ENCODE assay signal across 20 cellular contexts in the genomic region with DNA sequence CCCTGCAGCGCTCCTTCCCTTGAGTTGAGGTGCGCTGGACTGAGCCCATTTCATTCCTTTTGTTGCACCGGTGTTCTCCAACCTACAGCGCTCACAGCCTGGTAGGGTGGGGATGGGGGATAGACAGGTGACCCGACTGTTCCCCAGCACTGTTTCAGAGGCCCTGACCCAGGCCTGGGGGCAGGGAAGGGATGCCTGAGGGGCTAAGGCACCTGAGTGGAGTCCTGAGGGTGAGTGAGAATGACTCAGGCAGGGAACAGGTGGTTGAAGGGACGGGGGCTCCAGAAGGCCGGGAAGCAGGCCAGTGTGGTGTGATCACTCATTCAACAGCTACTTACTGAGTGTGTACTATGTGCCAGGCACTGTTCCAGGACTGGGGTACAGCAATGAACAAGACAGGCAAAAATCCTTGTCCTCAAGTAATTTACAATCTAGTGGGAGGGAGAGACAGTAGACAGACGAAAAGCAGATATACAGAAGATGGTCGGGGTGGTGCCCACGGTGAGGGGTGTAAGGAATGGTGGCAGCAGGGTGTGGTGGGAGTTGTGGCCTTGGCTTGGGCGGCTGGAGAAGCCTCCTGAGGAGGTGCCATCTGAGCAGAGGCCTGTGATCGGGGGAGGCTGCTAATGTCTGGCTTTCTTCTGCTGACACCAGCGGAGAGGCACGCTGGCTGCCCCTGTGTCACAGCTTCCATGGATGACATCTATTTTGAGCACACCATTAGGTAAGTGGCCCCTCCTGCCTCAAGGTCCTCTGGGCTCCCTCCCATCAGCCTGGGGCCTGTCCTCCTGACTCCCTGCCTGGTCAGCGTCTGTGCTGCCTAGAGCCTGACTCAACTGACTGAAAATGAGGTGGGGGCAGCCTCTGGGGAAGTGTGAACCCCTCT. TPM values are rescaled to one million over a fixed set of nuclear protein-coding genes. Genes with fewer than 3 reads are reported as not detected.
A peak's percentile ranks its signal among the peaks of the same experiment; 100 is the strongest.
DNase-seq lines count a peak whose midpoint lies in the region; TF ChIP-seq lines count a peak whose summit lies in the region.
"Had no signal": no experiment of that assay in that cellular context is flagged by ENCODE, and none has a peak within 500 bp of the region (broad histone marks: within the 10 kb centered on the region; RNA-seq: fewer than 3 reads in every experiment).

No MANE protein-coding gene starts in this region.

- POLR2A ChIA-PET in HEK293 (lab: Yijun Ruan, JAX) = no interaction called here

- no CpG with 5 or more reads among the region's 15 CpGs for WGBS in trophoblast cell (ENCODE audit: extremely low coverage, insufficient coverage, insufficient read length)

- no peaks in the 10 kb centered on the region for H3K9me3 Mint-ChIP-seq in HFFc6
- no peaks in the 10 kb centered on the region for H3K9me3 Mint-ChIP-seq in activated T-cell treated with anti-CD3 and anti-CD28 coated beads, Interleukin-2, amount 50 U/mL, for 24 hours
- H3K9me3 Mint-ChIP-seq: CD14-positive monocyte had no signal

- no peak overlapping the region for H3K4me2 ChIP-seq in trophoblast cell (ENCODE audit: low read length)
- H3K4me2 ChIP-seq: A549 had no signal

- H3K18ac ChIP-seq in trophoblast cell (ENCODE audit: low read length) = no peak overlapping the region

- H3K27me3 Mint-ChIP-seq in HFFc6 (ENCODE audit: insufficient read depth) = no peaks in the 10 kb centered on the region; the same call in none of the 2 replicates
- no peaks in the 10 kb centered on the region for H3K27me3 Mint-ChIP-seq in activated T-cell treated with anti-CD3 and anti-CD28 coated beads, Interleukin-2, amount 50 U/mL, for 24 hours

- H3K36me3 ChIP-seq in HEK293 (ENCODE audit: control insufficient read depth in 2 of 2, insufficient read depth in 1 of 2, low read length in 2 of 2) (no peaks in the 10 kb centered on the region), endocrine pancreas (ENCODE audit: control insufficient read depth, insufficient read depth, low read length) (no peaks in the 10 kb centered on the region), right atrium auricular region (no peaks in the 10 kb centered on the region), trophoblast cell (ENCODE audit: control insufficient read depth in 1 of 2, insufficient read depth in 2 of 2, low read length in 2 of 2) (no peaks in the 10 kb centered on the region)
- H3K36me3 ChIP-seq: SJSA1 had no signal

- no peak overlapping the region for H2BK12ac ChIP-seq in trophoblast cell (ENCODE audit: low read length)

- peaks cover 12% of the 10 kb centered on the region for H3K4me1 Mint-ChIP-seq in HFFc6 (ENCODE audit: low read depth)
- H3K4me1 Mint-ChIP-seq in activated T-cell treated with anti-CD3 and anti-CD28 coated beads, Interleukin-2, amount 50 U/mL, for 24 hours (ENCODE audit: low read depth) = peaks cover 5% of the 10 kb centered on the region
- H3K4me1 Mint-ChIP-seq: CD14-positive monocyte had no signal

- no peak overlapping the region for H3K27ac Mint-ChIP-seq in HFFc6
- H3K27ac Mint-ChIP-seq in activated T-cell treated with anti-CD3 and anti-CD28 coated beads, Interleukin-2, amount 50 U/mL, for 24 hours = no peak overlapping the region

- H3K23ac ChIP-seq in trophoblast cell (ENCODE audit: low read length) = no peak overlapping the region

- H3K27me3 ChIP-seq in endocrine pancreas (ENCODE audit: control insufficient read depth, insufficient read depth, low read length) (no peaks in the 10 kb centered on the region), right atrium auricular region (no peaks in the 10 kb centered on the region), trophoblast cell (ENCODE audit: insufficient read depth, low read length) (no peaks in the 10 kb centered on the region)
- H3K27me3 ChIP-seq: SJSA1 had no signal

- H3K4me3 Mint-ChIP-seq in HFFc6 = no peak overlapping the region
- H3K4me3 Mint-ChIP-seq in activated T-cell treated with anti-CD3 and anti-CD28 coated beads, Interleukin-2, amount 50 U/mL, for 24 hours = no peak overlapping the region
- H3K4me3 Mint-ChIP-seq: CD14-positive monocyte had no signal

- CTCF ChIA-PET in HEK293 (lab: Yijun Ruan, JAX) = no interaction called here

- H3K9ac ChIP-seq in endocrine pancreas (ENCODE audit: control insufficient read depth, insufficient read depth, low read length) = peak overlapping the region; percentile 7
- no peak overlapping the region for H3K9ac ChIP-seq in trophoblast cell (ENCODE audit: low read length)

- no peak overlapping the region for H2AFZ ChIP-seq in trophoblast cell (ENCODE audit: insufficient read depth, low read length, poor library complexity)

- H3K27ac ChIP-seq in HEK293 (ENCODE audit: extremely low read depth, low read depth, low read length) (no peak overlapping the region), right atrium auricular region (peak overlapping the region; percentile 89 to 90), trophoblast cell (ENCODE audit: low read depth, low read length) (no peak overlapping the region)
- H3K27ac ChIP-seq: A549, SJSA1 had no signal

- no peak for TF ChIP-seq CTCF in HEK293 (tag by site-specific recombination; IDR thresholded peaks at IDR 0.05)
- TF ChIP-seq CTCF in right atrium auricular region (IDR thresholded peaks at IDR 0.05) = no peak
- no peak for TF ChIP-seq CTCF in HFFc6 (IDR thresholded peaks at IDR 0.05)

- H3K4me1 ChIP-seq in HEK293 (ENCODE audit: control insufficient read depth, insufficient read depth, low read length) (no peaks in the 10 kb centered on the region), endocrine pancreas (ENCODE audit: control insufficient read depth, insufficient read depth, low read length) (no peaks in the 10 kb centered on the region), right atrium auricular region (peaks cover 0 to 52% of the 10 kb centered on the region in 2 donors), trophoblast cell (ENCODE audit: control insufficient read depth in 1 of 2, insufficient read depth in 2 of 2, low read length in 2 of 2) (peaks cover 3 to 6% of the 10 kb centered on the region in 2 experiments)
- H3K4me1 ChIP-seq: A549, SJSA1 had no signal

- no peak overlapping the region for H4K12ac ChIP-seq in trophoblast cell (ENCODE audit: low read depth, low read length)

- no peak overlapping the region for H2BK5ac ChIP-seq in trophoblast cell (ENCODE audit: low read depth, low read length, poor library complexity)

- peak overlapping the region; percentile 12 for H2AK5ac ChIP-seq in trophoblast cell (ENCODE audit: low read length)

- no peaks in the 10 kb centered on the region for H3K36me3 Mint-ChIP-seq in HFFc6 (ENCODE audit: low read depth)
- no peaks in the 10 kb centered on the region for H3K36me3 Mint-ChIP-seq in activated T-cell treated with anti-CD3 and anti-CD28 coated beads, Interleukin-2, amount 50 U/mL, for 24 hours (ENCODE audit: low read depth)

- peak; percentile 65 for DNase-seq in right atrium auricular region (ENCODE audit: low spot score)
- DNase-seq in trophoblast cell = no peak
- no peak for DNase-seq in HFFc6
- no peak for DNase-seq in NCI-H2171 (lab: John Stamatoyannopoulos, UW)
- DNase-seq in activated T-cell treated with anti-CD3 and anti-CD28 coated beads, Interleukin-2, amount 50 U/mL, for 24 hours = no peak
- DNase-seq in DMS79 treated with DMSO at 0.1 percent for 48 hours (lab: John Stamatoyannopoulos, UW) = no peak
- DNase-seq: COR-L47, DMS53, Kasumi-1, MV-4-11, NCI-H1436, NCI-H2081, NCI-H526, RPMI8226 had no signal

- H4K8ac ChIP-seq in trophoblast cell (ENCODE audit: low read depth, low read length) = no peak overlapping the region

- H3K4ac ChIP-seq in trophoblast cell (ENCODE audit: low read depth, low read length) = no peak overlapping the region

- H3K79me2 ChIP-seq in trophoblast cell (ENCODE audit: control insufficient read depth, insufficient read depth, low read length, poor library complexity) = no peaks in the 10 kb centered on the region

- H4K91ac ChIP-seq in trophoblast cell (ENCODE audit: low read depth, low read length) = no peak overlapping the region

- H3K79me1 ChIP-seq in trophoblast cell (ENCODE audit: low read length) = no peaks in the 10 kb centered on the region

- H3K14ac ChIP-seq in trophoblast cell (ENCODE audit: low read length) = peak overlapping the region; percentile 15

- no peak overlapping the region for H2BK120ac ChIP-seq in trophoblast cell (ENCODE audit: insufficient read depth, low read length, poor library complexity)

- H3K4me3 ChIP-seq in HEK293 (ENCODE audit: low read depth, low read length) = no peak overlapping the region
- H3K4me3 ChIP-seq in endocrine pancreas (ENCODE audit: control insufficient read depth, insufficient read depth, low read length) = no peak overlapping the region
- no peak overlapping the region for H3K4me3 ChIP-seq in right atrium auricular region
- H3K4me3 ChIP-seq in trophoblast cell (ENCODE audit: low read depth, low read length) = no peak overlapping the region
- H3K4me3 ChIP-seq: A549, SJSA1 had no signal

- H3K9me3 ChIP-seq in HEK293 (ENCODE audit: control insufficient read depth, insufficient read depth, low read depth, low read length) (no peaks in the 10 kb centered on the region), endocrine pancreas (ENCODE audit: control insufficient read depth, low read length) (no peaks in the 10 kb centered on the region), right atrium auricular region (no peaks in the 10 kb centered on the region), trophoblast cell (ENCODE audit: insufficient read depth, low read depth, low read length) (no peaks in the 10 kb centered on the region)
- H3K9me3 ChIP-seq: A549, SJSA1 had no signal

TF ChIP-seq in HEK293, 187 proteins besides CTCF, POLR2A, EP300 and RAD21 (continues in another document):
- TF ChIP-seq EGR2 (tag by site-specific recombination; IDR thresholded peaks at IDR 0.05; ENCODE audit: low read depth) = peak; percentile 75
- TF ChIP-seq OVOL3 (tag by site-specific recombination; IDR thresholded peaks at IDR 0.05) = no peak
- TF ChIP-seq ZNF664 (tag by site-specific recombination; IDR thresholded peaks at IDR 0.05) = 0 out of 2 replicates have a peak, but pooled peaks have one; percentile 9
- no peak for TF ChIP-seq HOXA7 (CRISPR knock-in tag; IDR thresholded peaks at IDR 0.05; ENCODE audit: borderline replicate concordance)
- peak; percentile 46; the same call in 1 of the 2 replicates for TF ChIP-seq SCRT2 (tag by site-specific recombination; IDR thresholded peaks at IDR 0.05)

RNA-seq across cellular contexts. Expression of a gene that starts 37.4 kb away (rescaled TPM):
- total RNA-seq in right atrium auricular region = 10 to 100 TPM in 1 of 2 donors, 1 to 10 TPM in 1; 9.1 to 27.0 TPM
- 4.2 and 5.0 TPM in 2 replicates for polyA plus RNA-seq in trophoblast cell (2013)
- total RNA-seq in HFFc6 (2021; fragmentation: NEBNext Ultra II Directional; extraction: Animal tissue kit (Norgen Biotek cat#: 25700)) = 1 to 10 TPM; 2.9 to 4.8 (median 3.8) TPM
- total RNA-seq: OCI-LY7 had no signal

RNA-seq across cellular contexts. Expression of a gene that starts 37.9 kb away (rescaled TPM):
- total RNA-seq in right atrium auricular region = under 1 TPM in 1 of 2 donors, not detected in 1; 0.63 TPM
- polyA plus RNA-seq in trophoblast cell (2013) = 0.18 and 0.21 TPM in 2 replicates
- total RNA-seq in HFFc6 (2021; fragmentation: NEBNext Ultra II Directional; extraction: Animal tissue kit (Norgen Biotek cat#: 25700)) = not detected
- total RNA-seq: OCI-LY7, SJSA1 had no signal
- polyA plus RNA-seq: A549, CD14-positive monocyte had no signal

RNA-seq across cellular contexts. Expression of a gene that starts 56.2 kb away (rescaled TPM):
- total RNA-seq in right atrium auricular region = 1 to 10 TPM; 5.5 to 6.9 TPM
- 0.16 and 0.24 TPM in 2 replicates for polyA plus RNA-seq in trophoblast cell (2013)
- total RNA-seq in HFFc6 (2021; fragmentation: NEBNext Ultra II Directional; extraction: Animal tissue kit (Norgen Biotek cat#: 25700)) = under 1 TPM in 1 of 6 experiments, not detected in 5; 0.09 TPM
- total RNA-seq: OCI-LY7, SJSA1 had no signal
- polyA plus RNA-seq: A549, CD14-positive monocyte had no signal

Comparison
In these comparisons a context has a peak if more than half of its experiments do, and no peak if none do; other contexts are left out.
1. H3K27ac ChIP-seq: peak in right atrium auricular region (2 of 2); none in HEK293 (single experiment) and trophoblast cell (single experiment).
2. RNA of a gene that starts 56.2 kb away (total RNA-seq): 5.5 to 6.9 TPM in right atrium auricular region; 0.09 TPM in HFFc6; every median in the first group is over 4 times any median in the second.